Comparison of ENCODE assay signal across 1 cellular context in the genomic region with DNA sequence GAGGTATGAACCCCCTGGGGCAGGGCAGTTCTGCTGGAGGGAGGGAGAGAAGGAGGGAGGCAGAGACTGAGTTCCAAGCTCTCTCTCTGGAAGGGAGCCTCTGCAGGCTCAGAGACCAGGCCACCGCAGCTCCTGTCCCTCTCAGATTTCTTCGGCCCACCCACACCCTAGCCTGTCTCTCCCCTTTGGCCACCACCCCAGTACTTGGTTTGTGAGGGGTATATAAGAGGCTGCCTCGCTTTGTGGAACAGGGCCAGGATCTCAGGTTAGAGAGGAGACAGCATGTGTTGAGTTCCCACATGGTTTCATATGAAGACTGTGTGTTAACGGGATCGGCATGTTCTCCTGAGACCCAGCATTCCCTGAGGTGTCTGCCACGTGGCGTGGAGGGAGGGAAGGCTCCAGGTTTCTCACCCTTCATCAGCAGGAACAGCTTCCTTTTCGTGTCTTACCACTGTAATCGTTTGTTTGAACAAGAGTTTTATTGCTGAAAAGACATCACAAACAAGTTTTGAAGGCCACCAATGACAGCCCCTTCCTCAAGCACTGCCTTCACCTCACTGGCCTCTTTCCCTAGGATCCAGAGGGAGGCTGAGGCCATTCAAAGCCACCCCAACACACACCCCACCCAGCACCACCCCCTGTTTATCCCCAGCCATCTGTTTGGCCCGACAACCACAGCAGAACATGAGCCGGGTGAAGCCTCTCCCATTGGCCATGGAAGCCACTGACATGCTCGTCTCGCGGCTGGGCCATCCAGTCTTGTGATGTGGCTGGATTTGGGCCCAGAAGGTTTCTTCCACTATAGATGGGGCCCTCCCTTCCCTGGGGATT.
TF ChIP-seq lines count a peak whose summit lies in the region.

No MANE protein-coding gene starts in this region.

TF ChIP-seq in HEK293, 187 proteins besides CTCF, POLR2A, EP300 and RAD21 (continued from another document):
- TF ChIP-seq, protein P1, sequence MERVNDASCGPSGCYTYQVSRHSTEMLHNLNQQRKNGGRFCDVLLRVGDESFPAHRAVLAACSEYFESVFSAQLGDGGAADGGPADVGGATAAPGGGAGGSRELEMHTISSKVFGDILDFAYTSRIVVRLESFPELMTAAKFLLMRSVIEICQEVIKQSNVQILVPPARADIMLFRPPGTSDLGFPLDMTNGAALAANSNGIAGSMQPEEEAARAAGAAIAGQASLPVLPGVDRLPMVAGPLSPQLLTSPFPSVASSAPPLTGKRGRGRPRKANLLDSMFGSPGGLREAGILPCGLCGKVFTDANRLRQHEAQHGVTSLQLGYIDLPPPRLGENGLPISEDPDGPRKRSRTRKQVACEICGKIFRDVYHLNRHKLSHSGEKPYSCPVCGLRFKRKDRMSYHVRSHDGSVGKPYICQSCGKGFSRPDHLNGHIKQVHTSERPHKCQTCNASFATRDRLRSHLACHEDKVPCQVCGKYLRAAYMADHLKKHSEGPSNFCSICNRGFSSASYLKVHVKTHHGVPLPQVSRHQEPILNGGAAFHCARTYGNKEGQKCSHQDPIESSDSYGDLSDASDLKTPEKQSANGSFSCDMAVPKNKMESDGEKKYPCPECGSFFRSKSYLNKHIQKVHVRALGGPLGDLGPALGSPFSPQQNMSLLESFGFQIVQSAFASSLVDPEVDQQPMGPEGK (tag by site-specific recombination; IDR thresholded peaks at IDR 0.05): peak; percentile 52
- TF ChIP-seq SP3 (tag by site-specific recombination; IDR thresholded peaks at IDR 0.05) (peak; percentile 33; the same call in 1 of the 2 replicates), ZNF654 (tag by site-specific recombination; IDR thresholded peaks at IDR 0.05; ENCODE audit: low read depth) (no peak), PRDM10 (tag by site-specific recombination; IDR thresholded peaks at IDR 0.05) (peak; percentile 74), MYNN (tag by site-specific recombination; IDR thresholded peaks at IDR 0.05; ENCODE audit: borderline replicate concordance) (no peak), ZNF558 (tag by site-specific recombination; IDR thresholded peaks at IDR 0.05) (no peak), ZNF837 (tag by site-specific recombination; IDR thresholded peaks at IDR 0.05) (no peak), ZNF266 (tag by site-specific recombination; IDR thresholded peaks at IDR 0.05; ENCODE audit: low read depth) (no peak), ZNF670 (tag by site-specific recombination; IDR thresholded peaks at IDR 0.05; ENCODE audit: low read depth) (no peak), ZNF677 (tag by site-specific recombination; IDR thresholded peaks at IDR 0.05) (no peak), EGR2 (tag by site-specific recombination; IDR thresholded peaks at IDR 0.05; ENCODE audit: low read depth) (no peak), ZNF626 (tag by site-specific recombination; IDR thresholded peaks at IDR 0.05) (no peak), ZNF248 (tag by site-specific recombination; IDR thresholded peaks at IDR 0.05) (no peak), ZNF157 (tag by site-specific recombination; IDR thresholded peaks at IDR 0.05) (no peak), SP2 (tag by site-specific recombination; IDR thresholded peaks at IDR 0.05) (peak; percentile 64), ZFP69B (tag by site-specific recombination; IDR thresholded peaks at IDR 0.05) (peak; percentile 69; the same call in 1 of the 2 replicates), ZNF658 (tag by site-specific recombination; IDR thresholded peaks at IDR 0.05) (no peak), ZNF510 (tag by site-specific recombination; IDR thresholded peaks at IDR 0.05; ENCODE audit: insufficient replicate concordance) (peak; percentile 90), ZIC2 (tag by site-specific recombination; IDR thresholded peaks at IDR 0.05) (peak; percentile 46; the same call in 1 of the 2 replicates), ZNF530 (tag by site-specific recombination; IDR thresholded peaks at IDR 0.05; ENCODE audit: low read depth) (no peak), HOXA7 (CRISPR knock-in tag; IDR thresholded peaks at IDR 0.05; ENCODE audit: borderline replicate concordance) (no peak), ZNF610 (tag by site-specific recombination; IDR thresholded peaks at IDR 0.05; ENCODE audit: borderline replicate concordance) (0 out of 2 replicates have a peak, but pooled peaks have one; percentile 24), ZNF768 (tag by site-specific recombination; IDR thresholded peaks at IDR 0.05) (no peak), ZNF146 (tag by site-specific recombination; IDR thresholded peaks at IDR 0.05) (no peak), ZNF544 (tag by site-specific recombination; IDR thresholded peaks at IDR 0.05) (no peak), ZNF302 (tag by site-specific recombination; IDR thresholded peaks at IDR 0.05; ENCODE audit: low read depth) (no peak), KLF7 (tag by site-specific recombination; IDR thresholded peaks at IDR 0.05; ENCODE audit: borderline replicate concordance) (peak; percentile 82; the same call in 1 of the 2 replicates), PRDM4 (tag by site-specific recombination; IDR thresholded peaks at IDR 0.05) (peak; percentile 27; the same call in 1 of the 2 replicates)
- TF ChIP-seq, protein P2, sequence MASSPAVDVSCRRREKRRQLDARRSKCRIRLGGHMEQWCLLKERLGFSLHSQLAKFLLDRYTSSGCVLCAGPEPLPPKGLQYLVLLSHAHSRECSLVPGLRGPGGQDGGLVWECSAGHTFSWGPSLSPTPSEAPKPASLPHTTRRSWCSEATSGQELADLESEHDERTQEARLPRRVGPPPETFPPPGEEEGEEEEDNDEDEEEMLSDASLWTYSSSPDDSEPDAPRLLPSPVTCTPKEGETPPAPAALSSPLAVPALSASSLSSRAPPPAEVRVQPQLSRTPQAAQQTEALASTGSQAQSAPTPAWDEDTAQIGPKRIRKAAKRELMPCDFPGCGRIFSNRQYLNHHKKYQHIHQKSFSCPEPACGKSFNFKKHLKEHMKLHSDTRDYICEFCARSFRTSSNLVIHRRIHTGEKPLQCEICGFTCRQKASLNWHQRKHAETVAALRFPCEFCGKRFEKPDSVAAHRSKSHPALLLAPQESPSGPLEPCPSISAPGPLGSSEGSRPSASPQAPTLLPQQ (tag by site-specific recombination; IDR thresholded peaks at IDR 0.05): peak; percentile 64; the same call in 1 of the 2 replicates
TF ChIP-seq in HEK293: peak in this region for 37.
